17 cellular contexts compared by ENCODE assay signal in genomic region chr12:58313091-58313855, GRCh38.
A peak's percentile ranks its signal among the peaks of the same experiment; 100 is the strongest.
DNase-seq lines count a peak whose midpoint lies in the region; ATAC-seq and TF ChIP-seq lines count a peak whose summit lies in the region.
"Had no signal": no experiment of that assay in that cellular context is flagged by ENCODE, and none has a peak within 500 bp of the region (broad histone marks: within the 10 kb centered on the region; RNA-seq: fewer than 3 reads in every experiment).

No MANE protein-coding gene starts in this region.

- H3K9me3 Mint-ChIP-seq in chondrocyte (ENCODE audit: low read depth): peaks cover 3% of the 10 kb centered on the region
- H3K9me3 Mint-ChIP-seq: activated naive CD8-positive, alpha-beta T cell treated with anti-CD3 and anti-CD28 coated beads, Interleukin-2, amount 50 U/mL, for 24 hours had no signal

- intact Hi-C loops in IMR-90 (cut with micrococcal nuclease): loop anchor here (10.0 kb wide), 1 partner anchor 318 kb away; no protein-coding TSS in a partner anchor
- intact Hi-C loops in tibial artery (cut with DNase I; ENCODE audit: low total_unique reads): no loop called here

- ATAC-seq in IMR-90 (ENCODE audit: low read depth) (peak; percentile 46), HG03565 (IDR thresholded peaks at IDR 0.05; ENCODE audit: unreplicated experiment) (no peak), HG03342 (IDR thresholded peaks at IDR 0.05; ENCODE audit: unreplicated experiment) (no peak)
- ATAC-seq: activated naive CD8-positive, alpha-beta T cell treated with anti-CD3 and anti-CD28 coated beads, Interleukin-2, amount 50 U/mL, for 24 hours; upper lobe of right lung had no signal

- H3K9me3 ChIP-seq in IMR-90 (ENCODE audit: control insufficient read depth, insufficient read depth, low read length) (no peaks in the 10 kb centered on the region), tibial artery (no peaks in the 10 kb centered on the region)
- H3K9me3 ChIP-seq: upper lobe of right lung had no signal

- POLR2A ChIA-PET in IMR-90 (lab: Charles Lee; ENCODE audit: unreplicated experiment): no interaction called here

- peak overlapping the region; percentile 20 to 68; a peak in 3 of 4 replicates for H4K8ac ChIP-seq in IMR-90 (ENCODE audit: low read depth in 2 of 2, low read length in 2 of 2)

- DNase-seq in ACHN (peak; percentile 6), IMR-90 (peak; percentile 88), chondrocyte (ENCODE audit: low spot score) (no peak), kidney tubule cell (ENCODE audit: low spot score) (peak; percentile 81), tibial artery (no peak)
- no peak for DNase-seq in activated CD4-positive, alpha-beta T cell treated with anti-CD3 and anti-CD28 coated beads, Interleukin-2, amount 50 U/mL, for 1 hour
- DNase-seq: activated CD8-positive, alpha-beta memory T cell treated with anti-CD3 and anti-CD28 coated beads, Interleukin-2, amount 50 U/mL, for 48 hours; activated naive CD8-positive, alpha-beta T cell treated with anti-CD3 and anti-CD28 coated beads, Interleukin-2, amount 50 U/mL, for 24 hours; DMS79 treated with DMSO at 0.1 percent for 48 hours; effector CD4-positive, alpha-beta T cell; KBM-7; NCI-H1694 treated with DMSO at 0.1 percent for 48 hours; occipital lobe; upper lobe of right lung had no signal

- in situ Hi-C loops in ACHN (cut with HindIII; ENCODE audit: low pct_ligation_motif_present, low pct_unique_long_range_greater_than_20kb, low sequenced_read_pairs) (no loop called here), IMR-90 (cut with MboI; ENCODE audit: low sequenced_read_pairs) (no loop called here)

- H3K4ac ChIP-seq in IMR-90 (ENCODE audit: low read depth, low read length): peak overlapping the region; percentile 92

- H3K18ac ChIP-seq in IMR-90 (ENCODE audit: low read depth, low read length): peak overlapping the region; percentile 69; the same call in 1 of the 2 replicates

- H3K4me1 ChIP-seq in IMR-90 (ENCODE audit: control insufficient read depth, insufficient read depth, low read length) (peaks cover 15% of the 10 kb centered on the region), tibial artery (peaks cover 0 to 21% (median 7%) of the 10 kb centered on the region in 4 donors)
- H3K4me1 ChIP-seq: upper lobe of right lung had no signal

- H3K36me3 ChIP-seq in IMR-90 (ENCODE audit: control insufficient read depth, insufficient read depth, low read length) (no peaks in the 10 kb centered on the region), tibial artery (no peaks in the 10 kb centered on the region)
- H3K36me3 ChIP-seq: upper lobe of right lung had no signal

- BruUV-seq in IMR-90 (replicated peaks; lab: Mats Ljungman, UMichigan): no TSS peak

- H3K36me3 Mint-ChIP-seq in chondrocyte (ENCODE audit: low read depth): peaks cover 1% of the 10 kb centered on the region

- peak overlapping the region; percentile 20; the same call in 1 of the 2 replicates for H3K4me2 ChIP-seq in IMR-90 (ENCODE audit: low read depth, low read length)

- H4K20me1 ChIP-seq in IMR-90 (ENCODE audit: insufficient read depth, low read length): no peaks in the 10 kb centered on the region

- H4K5ac ChIP-seq in IMR-90 (ENCODE audit: low read depth, low read length): peak overlapping the region; percentile 60; the same call in 1 of the 2 replicates

- peak overlapping the region; percentile 47; the same call in 1 of the 2 replicates for H3K56ac ChIP-seq in IMR-90 (ENCODE audit: extremely low read depth, insufficient read depth, low read length)

- H3K9ac ChIP-seq in IMR-90 (ENCODE audit: low read depth, low read length): no peak overlapping the region

- CTCF ChIA-PET in IMR-90 (lab: Yijun Ruan, JAX): no interaction called here

- TF ChIP-seq RAD21 in IMR-90 (IDR thresholded peaks at IDR 0.05; ENCODE audit: low read length): no peak

- no peak overlapping the region for H2AFZ ChIP-seq in IMR-90 (replicated peaks; ENCODE audit: low read length, poor library complexity)

- H3K27me3 ChIP-seq in IMR-90 (ENCODE audit: control insufficient read depth, insufficient read depth, low read length): no peaks in the 10 kb centered on the region
- H3K27me3 ChIP-seq in tibial artery: no peaks in the 10 kb centered on the region
- H3K27me3 ChIP-seq: upper lobe of right lung had no signal

- H2BK120ac ChIP-seq in IMR-90 (ENCODE audit: low read depth, low read length): peak overlapping the region; percentile 89

- no peak overlapping the region for H3K4me3 Mint-ChIP-seq in chondrocyte (ENCODE audit: unreplicated experiment)
- H3K4me3 Mint-ChIP-seq: activated naive CD8-positive, alpha-beta T cell treated with anti-CD3 and anti-CD28 coated beads, Interleukin-2, amount 50 U/mL, for 24 hours had no signal

- H3K4me1 Mint-ChIP-seq in chondrocyte (ENCODE audit: low read depth): peaks cover 49% of the 10 kb centered on the region
- H3K4me1 Mint-ChIP-seq: activated naive CD8-positive, alpha-beta T cell treated with anti-CD3 and anti-CD28 coated beads, Interleukin-2, amount 50 U/mL, for 24 hours had no signal

- peak overlapping the region; percentile 94 for H2BK5ac ChIP-seq in IMR-90 (ENCODE audit: low read depth, low read length, poor library complexity, severe bottlenecking)

- no peak for TF ChIP-seq POLR2A in IMR-90 (IDR thresholded peaks at IDR 0.05; ENCODE audit: low read depth, low read length)

- no peaks in the 10 kb centered on the region for H3K27me3 Mint-ChIP-seq in chondrocyte (ENCODE audit: low read depth)

- peak overlapping the region; percentile 94; the same call in 2 of the 3 replicates for H2BK15ac ChIP-seq in IMR-90 (ENCODE audit: low read depth, low read length)

- H4K91ac ChIP-seq in IMR-90 (ENCODE audit: insufficient read depth, low read depth, low read length): peak overlapping the region; percentile 76

- WGBS in IMR-90 (ENCODE audit: extremely low coverage in 2 of 2, insufficient read length in 1 of 2), 2 experiments: no CpG with 5 or more reads among the region's 4 CpGs

- H3K27ac Mint-ChIP-seq in chondrocyte (ENCODE audit: unreplicated experiment): peak overlapping the region; percentile 78
- H3K27ac Mint-ChIP-seq: activated naive CD8-positive, alpha-beta T cell treated with anti-CD3 and anti-CD28 coated beads, Interleukin-2, amount 50 U/mL, for 24 hours had no signal

- TF ChIP-seq CTCF in IMR-90 (conservative IDR thresholded peaks at IDR 0.05; ENCODE audit: low read depth, low read length) (no peak), chondrocyte (IDR thresholded peaks at IDR 0.05) (no peak), tibial artery (IDR thresholded peaks at IDR 0.05) (no peak)

- H2AK9ac ChIP-seq in IMR-90 (replicated peaks; ENCODE audit: low read depth, low read length, poor library complexity): no peak overlapping the region

- H3K23ac ChIP-seq in IMR-90 (ENCODE audit: low read depth, low read length): peak overlapping the region; percentile 7; the same call in 1 of the 2 replicates

- H3K27ac ChIP-seq in IMR-90 (ENCODE audit: insufficient read depth, low read length) (peak overlapping the region; percentile 58; the same call in 1 of the 2 replicates), tibial artery (no peak overlapping the region)
- H3K27ac ChIP-seq: SK-N-MC, upper lobe of right lung had no signal

- H3K14ac ChIP-seq in IMR-90 (replicated peaks; ENCODE audit: low read depth, low read length): peak overlapping the region; percentile 68

- H2AK5ac ChIP-seq in IMR-90 (ENCODE audit: low read depth, low read length): 0 out of 2 replicates have a peak overlapping the region, but pooled peaks have one; percentile 59

- no peaks in the 10 kb centered on the region for H3K79me1 ChIP-seq in IMR-90 (ENCODE audit: low read depth in 1 of 2, low read length in 2 of 2)

- peak overlapping the region; percentile 81 for H2BK20ac ChIP-seq in IMR-90 (ENCODE audit: low read depth, low read length)

- H3K9me1 ChIP-seq in IMR-90 (ENCODE audit: insufficient read depth, low read length): peaks cover 5% of the 10 kb centered on the region

- no peak overlapping the region for H3K4me3 ChIP-seq in IMR-90 (ENCODE audit: insufficient read depth, low read depth, low read length)
- no peak overlapping the region for H3K4me3 ChIP-seq in tibial artery
- H3K4me3 ChIP-seq: SK-N-MC, upper lobe of right lung had no signal

- dilution Hi-C loops in IMR-90 (cut with HindIII; ENCODE audit: low sequenced_read_pairs, unreplicated experiment): no loop called here

TF ChIP-seq in IMR-90, 13 proteins besides CTCF, POLR2A, EP300 and RAD21:
- TF ChIP-seq ELK1 (IDR thresholded peaks at IDR 0.05; ENCODE audit: borderline replicate concordance, low read depth, low read length): no peak
- TF ChIP-seq USF2 (IDR thresholded peaks at IDR 0.05; ENCODE audit: low read depth, low read length): no peak
- TF ChIP-seq RCOR1 (IDR thresholded peaks at IDR 0.05; ENCODE audit: insufficient replicate concordance, low read length): no peak
- TF ChIP-seq MAFK (IDR thresholded peaks at IDR 0.05; ENCODE audit: low read depth, low read length): no peak
- TF ChIP-seq SMC3 (IDR thresholded peaks at IDR 0.05; ENCODE audit: low read depth, low read length): no peak
- TF ChIP-seq MXI1 (IDR thresholded peaks at IDR 0.05; ENCODE audit: borderline replicate concordance, low read depth, low read length): no peak
- no peak for TF ChIP-seq FOS (IDR thresholded peaks at IDR 0.05; ENCODE audit: low read depth, low read length)
- no peak for TF ChIP-seq RFX5 (IDR thresholded peaks at IDR 0.05; ENCODE audit: low read depth, low read length)
- no peak for TF ChIP-seq NFE2L2 (IDR thresholded peaks at IDR 0.05; ENCODE audit: low read depth, low read length)
- TF ChIP-seq CEBPB (IDR thresholded peaks at IDR 0.05; ENCODE audit: low read depth, low read length): no peak
- no peak for TF ChIP-seq BHLHE40 (IDR thresholded peaks at IDR 0.05; ENCODE audit: low read depth, low read length)
- no peak for TF ChIP-seq MAZ (IDR thresholded peaks at IDR 0.05; ENCODE audit: borderline replicate concordance, low read depth, low read length)
- TF ChIP-seq CHD1 (IDR thresholded peaks at IDR 0.05; ENCODE audit: low read depth, low read length): no peak

Comparison
In these comparisons a context has a peak if more than half of its experiments do, and no peak if none do; other contexts are left out.
1. DNase-seq: peak in ACHN (single experiment), IMR-90 (single experiment) and kidney tubule cell (single experiment); none in chondrocyte (single experiment), tibial artery (0 of 2) and activated CD4-positive, alpha-beta T cell treated with anti-CD3 and anti-CD28 coated beads, Interleukin-2, amount 50 U/mL, for 1 hour (single experiment).